In the genomic region with DNA sequence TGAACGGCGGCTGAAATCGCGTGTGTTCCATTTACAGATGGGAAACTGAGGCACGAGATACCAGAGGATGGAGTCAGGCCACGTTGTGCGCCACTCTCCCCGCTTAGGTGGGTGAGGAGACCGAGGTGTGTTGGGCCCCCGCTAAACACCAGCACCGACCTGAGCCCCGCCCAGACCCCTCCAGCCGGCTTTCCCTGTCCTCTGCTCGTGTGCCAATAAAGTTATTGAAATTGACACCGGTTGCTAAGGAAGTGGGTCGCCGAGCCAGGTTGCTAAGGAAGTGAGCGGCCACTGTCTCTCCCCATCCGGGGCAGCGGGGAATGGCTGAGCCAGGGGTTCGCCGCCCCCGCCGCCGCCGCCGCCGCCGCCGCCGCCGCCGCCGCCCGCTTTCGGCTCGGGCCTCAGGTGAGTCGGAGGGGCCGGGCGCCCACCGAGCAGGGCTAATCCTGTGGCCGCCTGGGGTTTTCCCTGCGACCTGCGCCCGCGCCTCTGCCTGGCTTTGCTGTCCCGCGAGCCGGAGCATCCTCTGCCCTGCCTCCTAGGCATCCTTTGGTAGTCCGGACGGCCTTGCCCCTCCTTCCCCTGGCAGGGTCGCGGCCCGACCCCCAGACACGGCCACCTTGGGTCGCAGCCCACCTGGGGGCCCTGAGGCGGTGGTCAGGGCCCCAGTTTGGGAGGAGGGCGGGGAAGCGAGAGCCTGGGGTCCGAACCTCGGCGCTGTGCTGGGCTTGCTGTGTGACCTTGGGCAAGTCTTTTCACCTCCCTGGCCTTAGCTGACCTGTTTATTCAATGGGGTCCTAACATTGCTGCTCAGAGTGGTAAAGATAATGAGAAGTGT, we compare ENCODE assay signal across 1 cellular context.
TF ChIP-seq lines count a peak whose summit lies in the region.

A gene (plus strand): TSS at position 291 of the 838 bp plus-strand sequence. CDS start 32,127 bp downstream, outside the sequence.

TF ChIP-seq in SK-N-SH, 30 proteins besides CTCF, POLR2A, EP300 and RAD21 (continued from another document):
- peak; percentile 61 for TF ChIP-seq CHD2 (IDR thresholded peaks at IDR 0.05; ENCODE audit: low read length, partially characterized antibody)
